ENCODE assay signal across 8 cellular contexts in the genomic region with DNA sequence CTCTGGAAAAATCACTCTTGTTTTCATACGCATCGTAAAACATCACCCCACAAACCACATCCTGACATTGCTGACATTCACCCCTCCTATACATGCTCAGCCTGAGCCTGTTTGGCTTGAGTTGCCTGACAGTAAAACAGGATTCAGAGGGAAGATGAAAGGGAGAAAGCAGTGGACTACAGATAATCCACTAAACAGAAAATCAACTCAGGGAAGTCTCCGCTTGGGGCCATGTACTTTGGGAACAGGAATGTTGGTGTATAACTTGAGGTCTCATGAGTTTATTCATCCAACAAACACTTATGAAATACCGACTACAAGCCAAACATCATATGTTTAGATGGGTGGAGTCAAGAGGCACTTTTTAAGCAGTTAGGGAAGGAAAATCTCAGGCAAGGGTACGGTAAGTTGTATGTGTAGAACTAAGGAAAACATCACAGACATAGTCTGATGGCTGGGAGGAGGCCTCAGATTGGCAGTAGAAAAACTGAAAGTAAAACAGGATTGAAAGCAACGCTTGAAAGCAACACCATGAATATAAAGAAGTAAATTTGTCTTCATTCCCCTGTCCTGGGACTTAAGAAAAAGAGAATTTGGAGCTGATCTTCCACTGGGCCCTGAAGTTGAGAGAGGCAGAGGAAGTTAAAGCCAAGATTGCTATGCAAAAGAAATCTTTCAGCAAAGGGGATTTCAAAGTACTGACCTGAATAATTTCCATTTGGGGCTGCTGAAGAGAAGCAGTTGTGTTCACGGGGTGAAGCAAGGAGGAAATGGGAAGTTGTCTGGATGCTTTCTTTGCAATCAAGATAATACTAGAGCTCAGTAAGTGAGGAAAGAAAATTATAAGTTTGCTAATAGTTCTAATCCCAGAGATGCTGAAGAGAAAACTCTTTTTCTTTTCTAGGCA. TPM values are rescaled to one million over a fixed set of nuclear protein-coding genes. Genes with fewer than 3 reads are reported as not detected.
A peak's percentile ranks its signal among the peaks of the same experiment; 100 is the strongest.
DNase-seq lines count a peak whose midpoint lies in the region; ATAC-seq and TF ChIP-seq lines count a peak whose summit lies in the region.

No MANE protein-coding gene starts in this region.

- H3K27ac ChIP-seq in CD8-positive, alpha-beta memory T cell (ENCODE audit: low read depth, low read length), result peak overlapping the region; percentile 82
- peak overlapping the region in 1 of 2 donors; percentile 18 for H3K27ac ChIP-seq in ascending aorta

- H3K4me1 Mint-ChIP-seq in CD8-positive, alpha-beta memory T cell, result peaks cover 37 to 53% (median 43%) of the 10 kb centered on the region in 3 donors

- no peaks in the 10 kb centered on the region for H3K9me3 Mint-ChIP-seq in CD8-positive, alpha-beta memory T cell

- intact Hi-C loops in ascending aorta (cut with DNase I), result no loop called here
- intact Hi-C loops in left colon (cut with DNase I, micrococcal nuclease), result no loop called here

- H3K4me3 Mint-ChIP-seq in CD8-positive, alpha-beta memory T cell, result peak overlapping the region; percentile 80 to 87 (median 84)

- H3K27me3 ChIP-seq in CD8-positive, alpha-beta memory T cell (ENCODE audit: insufficient read depth, low read length, poor library complexity, severe bottlenecking), result no peaks in the 10 kb centered on the region
- H3K27me3 ChIP-seq in ascending aorta, result no peaks in the 10 kb centered on the region

- no peaks in the 10 kb centered on the region for H3K9me3 ChIP-seq in CD8-positive, alpha-beta memory T cell (ENCODE audit: low read length)
- H3K9me3 ChIP-seq in ascending aorta, result no peaks in the 10 kb centered on the region

- peak overlapping the region; percentile 92 to 99 (median 96) for H3K27ac Mint-ChIP-seq in CD8-positive, alpha-beta memory T cell

- TF ChIP-seq CTCF in fibroblast of villous mesenchyme (IDR thresholded peaks at IDR 0.05; ENCODE audit: insufficient read depth, low read depth, low read length) (no peak), ascending aorta (IDR thresholded peaks at IDR 0.05) (no peak)

- ATAC-seq in GM21515 (IDR thresholded peaks at IDR 0.05; ENCODE audit: unreplicated experiment), result peak; percentile 95
- no peak for ATAC-seq in left colon

- peaks cover 0 to 10% (median 2%) of the 10 kb centered on the region in 3 donors for H3K36me3 Mint-ChIP-seq in CD8-positive, alpha-beta memory T cell

- CTCF ChIA-PET in CD8-positive, alpha-beta memory T cell (lab: Charles Lee), result interaction anchor here (0.7 to 1.2 kb wide), 3 partner anchors 10 to 345 kb away, joined by 3 to 4 read pairs (median 3); no protein-coding TSS in a partner anchor

- no peaks in the 10 kb centered on the region for H3K36me3 ChIP-seq in CD8-positive, alpha-beta memory T cell (ENCODE audit: insufficient read depth, low read length)
- H3K36me3 ChIP-seq in ascending aorta, result no peaks in the 10 kb centered on the region

- H3K4me3 ChIP-seq in CD8-positive, alpha-beta memory T cell (ENCODE audit: low read length), result peak overlapping the region; percentile 67
- peak overlapping the region; percentile 38 for H3K4me3 ChIP-seq in Jurkat, Clone E6-1 (ENCODE audit: low read length)
- peak overlapping the region; percentile 33 for H3K4me3 ChIP-seq in fibroblast of villous mesenchyme (ENCODE audit: low read depth, low read length)
- no peak overlapping the region for H3K4me3 ChIP-seq in ascending aorta

- POLR2A ChIA-PET in CD8-positive, alpha-beta memory T cell (lab: Charles Lee), result interaction anchor here (1.4 kb wide), 1 partner anchor 409 kb away, joined by 5 read pairs; the partner anchor contains the start of gene BCLAF1

- DNase-seq in CD8-positive, alpha-beta memory T cell, result peak; percentile 6 to 75 (median 60)
- peak; percentile 81 for DNase-seq in Jurkat, Clone E6-1 (ENCODE audit: low read depth, low spot score)
- DNase-seq in activated CD8-positive, alpha-beta memory T cell treated with anti-CD3 and anti-CD28 coated beads for 4 hours (ENCODE audit: low read depth in 2 of 2), result peak; percentile 3 to 25
- DNase-seq in fibroblast of villous mesenchyme (ENCODE audit: low read depth) (peak; percentile 95), ascending aorta (ENCODE audit: low spot score in 2 of 2) (no peak), left colon (no peak)
- peak; percentile 27 to 29 for DNase-seq in stimulated activated CD4-positive, alpha-beta T cell treated with anti-CD3 and anti-CD28 coated beads, Interleukin-15, amount 100 ng/mL, for 48 hours (ENCODE audit: low read depth in 2 of 2)

- H3K4me1 ChIP-seq in CD8-positive, alpha-beta memory T cell (ENCODE audit: insufficient read depth, low read length), result peaks cover 45% of the 10 kb centered on the region
- H3K4me1 ChIP-seq in ascending aorta, result no peaks in the 10 kb centered on the region

- H3K27me3 Mint-ChIP-seq in CD8-positive, alpha-beta memory T cell, result no peaks in the 10 kb centered on the region

RNA-seq across cellular contexts. Expression of gene PDE7B, which starts 28.8 kb away (rescaled TPM):
- under 1 TPM; 0.04 to 0.24 TPM for total RNA-seq in CD8-positive, alpha-beta memory T cell
- 0.07 TPM for polyA plus RNA-seq in CD8-positive, alpha-beta memory T cell
- polyA plus RNA-seq in Jurkat, Clone E6-1 (2012; ENCODE audit: insufficient read depth, insufficient read length), result not detected
- total RNA-seq in fibroblast of villous mesenchyme (1.7 and 3.9 TPM in 2 replicates), ascending aorta (6.0 TPM), left colon (1 to 10 TPM; 1.4 to 2.5 TPM)

Comparison
In these comparisons a context has a peak if more than half of its experiments do, and no peak if none do; other contexts are left out.
1. DNase-seq: peak in CD8-positive, alpha-beta memory T cell (5 of 5), Jurkat, Clone E6-1 (single experiment), activated CD8-positive, alpha-beta memory T cell treated with anti-CD3 and anti-CD28 coated beads for 4 hours (2 of 2), fibroblast of villous mesenchyme (single experiment) and stimulated activated CD4-positive, alpha-beta T cell treated with anti-CD3 and anti-CD28 coated beads, Interleukin-15, amount 100 ng/mL, for 48 hours (2 of 2); none in ascending aorta (0 of 2) and left colon (0 of 2).
2. H3K4me3 ChIP-seq: peak in CD8-positive, alpha-beta memory T cell (single experiment), Jurkat, Clone E6-1 (single experiment) and fibroblast of villous mesenchyme (single experiment); none in ascending aorta (0 of 2).